ENCODE assay signal across 1 cellular context in the genomic region with DNA sequence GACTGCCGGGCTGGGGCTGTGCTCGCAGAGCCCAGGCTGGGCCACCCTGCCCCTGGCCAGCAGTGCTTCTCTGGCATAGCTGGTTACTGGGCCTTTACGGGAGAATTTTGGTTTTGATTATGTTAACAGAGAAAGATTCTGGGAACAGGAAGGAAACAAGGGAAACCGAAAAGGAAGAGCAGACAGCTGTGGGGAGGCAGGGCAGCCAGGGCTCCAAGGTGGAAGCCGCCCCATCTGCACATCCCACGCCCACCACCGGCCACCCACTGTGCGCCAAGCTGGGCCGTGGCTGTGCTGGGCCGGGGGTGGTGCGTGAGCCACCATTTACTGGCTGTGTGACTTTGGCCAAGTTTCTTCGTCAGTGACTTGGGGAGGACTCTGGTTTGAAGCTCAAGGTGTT.
TF ChIP-seq lines count a peak whose summit lies in the region.

No MANE protein-coding gene starts in this region.

TF ChIP-seq in HepG2, 621 proteins besides CTCF, POLR2A, EP300 and RAD21:
- no peak for TF ChIP-seq MLLT10 (CRISPR knock-in tag; IDR thresholded peaks at IDR 0.05)
- no peak for TF ChIP-seq SETDB1 (CRISPR knock-in tag; IDR thresholded peaks at IDR 0.05; ENCODE audit: borderline replicate concordance)
- no peak for TF ChIP-seq RARA (CRISPR knock-in tag; IDR thresholded peaks at IDR 0.05)
- TF ChIP-seq, protein P1, sequence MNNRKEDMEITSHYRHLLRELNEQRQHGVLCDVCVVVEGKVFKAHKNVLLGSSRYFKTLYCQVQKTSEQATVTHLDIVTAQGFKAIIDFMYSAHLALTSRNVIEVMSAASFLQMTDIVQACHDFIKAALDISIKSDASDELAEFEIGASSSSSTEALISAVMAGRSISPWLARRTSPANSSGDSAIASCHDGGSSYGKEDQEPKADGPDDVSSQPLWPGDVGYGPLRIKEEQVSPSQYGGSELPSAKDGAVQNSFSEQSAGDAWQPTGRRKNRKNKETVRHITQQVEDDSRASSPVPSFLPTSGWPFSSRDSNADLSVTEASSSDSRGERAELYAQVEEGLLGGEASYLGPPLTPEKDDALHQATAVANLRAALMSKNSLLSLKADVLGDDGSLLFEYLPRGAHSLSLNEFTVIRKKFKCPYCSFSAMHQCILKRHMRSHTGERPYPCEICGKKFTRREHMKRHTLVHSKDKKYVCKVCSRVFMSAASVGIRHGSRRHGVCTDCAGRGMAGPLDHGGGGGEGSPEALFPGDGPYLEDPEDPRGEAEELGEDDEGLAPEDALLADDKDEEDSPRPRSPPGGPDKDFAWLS (CRISPR knock-in tag; IDR thresholded peaks at IDR 0.05; ENCODE audit: borderline replicate concordance) = no peak
- TF ChIP-seq, protein P2, sequence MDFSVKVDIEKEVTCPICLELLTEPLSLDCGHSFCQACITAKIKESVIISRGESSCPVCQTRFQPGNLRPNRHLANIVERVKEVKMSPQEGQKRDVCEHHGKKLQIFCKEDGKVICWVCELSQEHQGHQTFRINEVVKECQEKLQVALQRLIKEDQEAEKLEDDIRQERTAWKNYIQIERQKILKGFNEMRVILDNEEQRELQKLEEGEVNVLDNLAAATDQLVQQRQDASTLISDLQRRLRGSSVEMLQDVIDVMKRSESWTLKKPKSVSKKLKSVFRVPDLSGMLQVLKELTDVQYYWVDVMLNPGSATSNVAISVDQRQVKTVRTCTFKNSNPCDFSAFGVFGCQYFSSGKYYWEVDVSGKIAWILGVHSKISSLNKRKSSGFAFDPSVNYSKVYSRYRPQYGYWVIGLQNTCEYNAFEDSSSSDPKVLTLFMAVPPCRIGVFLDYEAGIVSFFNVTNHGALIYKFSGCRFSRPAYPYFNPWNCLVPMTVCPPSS (IDR thresholded peaks at IDR 0.05) = no peak
- no peak for TF ChIP-seq ZNF724P (CRISPR knock-in tag; IDR thresholded peaks at IDR 0.05; ENCODE audit: borderline replicate concordance)
- no peak for TF ChIP-seq ZNF292 (CRISPR knock-in tag; IDR thresholded peaks at IDR 0.05; ENCODE audit: borderline replicate concordance, low read depth)
- no peak for TF ChIP-seq ZBTB21 (CRISPR knock-in tag; IDR thresholded peaks at IDR 0.05)
- no peak for TF ChIP-seq HNRNPH1 (optimal IDR thresholded peaks at IDR 0.05; ENCODE audit: low read depth, low read length)
- TF ChIP-seq, protein P3, sequence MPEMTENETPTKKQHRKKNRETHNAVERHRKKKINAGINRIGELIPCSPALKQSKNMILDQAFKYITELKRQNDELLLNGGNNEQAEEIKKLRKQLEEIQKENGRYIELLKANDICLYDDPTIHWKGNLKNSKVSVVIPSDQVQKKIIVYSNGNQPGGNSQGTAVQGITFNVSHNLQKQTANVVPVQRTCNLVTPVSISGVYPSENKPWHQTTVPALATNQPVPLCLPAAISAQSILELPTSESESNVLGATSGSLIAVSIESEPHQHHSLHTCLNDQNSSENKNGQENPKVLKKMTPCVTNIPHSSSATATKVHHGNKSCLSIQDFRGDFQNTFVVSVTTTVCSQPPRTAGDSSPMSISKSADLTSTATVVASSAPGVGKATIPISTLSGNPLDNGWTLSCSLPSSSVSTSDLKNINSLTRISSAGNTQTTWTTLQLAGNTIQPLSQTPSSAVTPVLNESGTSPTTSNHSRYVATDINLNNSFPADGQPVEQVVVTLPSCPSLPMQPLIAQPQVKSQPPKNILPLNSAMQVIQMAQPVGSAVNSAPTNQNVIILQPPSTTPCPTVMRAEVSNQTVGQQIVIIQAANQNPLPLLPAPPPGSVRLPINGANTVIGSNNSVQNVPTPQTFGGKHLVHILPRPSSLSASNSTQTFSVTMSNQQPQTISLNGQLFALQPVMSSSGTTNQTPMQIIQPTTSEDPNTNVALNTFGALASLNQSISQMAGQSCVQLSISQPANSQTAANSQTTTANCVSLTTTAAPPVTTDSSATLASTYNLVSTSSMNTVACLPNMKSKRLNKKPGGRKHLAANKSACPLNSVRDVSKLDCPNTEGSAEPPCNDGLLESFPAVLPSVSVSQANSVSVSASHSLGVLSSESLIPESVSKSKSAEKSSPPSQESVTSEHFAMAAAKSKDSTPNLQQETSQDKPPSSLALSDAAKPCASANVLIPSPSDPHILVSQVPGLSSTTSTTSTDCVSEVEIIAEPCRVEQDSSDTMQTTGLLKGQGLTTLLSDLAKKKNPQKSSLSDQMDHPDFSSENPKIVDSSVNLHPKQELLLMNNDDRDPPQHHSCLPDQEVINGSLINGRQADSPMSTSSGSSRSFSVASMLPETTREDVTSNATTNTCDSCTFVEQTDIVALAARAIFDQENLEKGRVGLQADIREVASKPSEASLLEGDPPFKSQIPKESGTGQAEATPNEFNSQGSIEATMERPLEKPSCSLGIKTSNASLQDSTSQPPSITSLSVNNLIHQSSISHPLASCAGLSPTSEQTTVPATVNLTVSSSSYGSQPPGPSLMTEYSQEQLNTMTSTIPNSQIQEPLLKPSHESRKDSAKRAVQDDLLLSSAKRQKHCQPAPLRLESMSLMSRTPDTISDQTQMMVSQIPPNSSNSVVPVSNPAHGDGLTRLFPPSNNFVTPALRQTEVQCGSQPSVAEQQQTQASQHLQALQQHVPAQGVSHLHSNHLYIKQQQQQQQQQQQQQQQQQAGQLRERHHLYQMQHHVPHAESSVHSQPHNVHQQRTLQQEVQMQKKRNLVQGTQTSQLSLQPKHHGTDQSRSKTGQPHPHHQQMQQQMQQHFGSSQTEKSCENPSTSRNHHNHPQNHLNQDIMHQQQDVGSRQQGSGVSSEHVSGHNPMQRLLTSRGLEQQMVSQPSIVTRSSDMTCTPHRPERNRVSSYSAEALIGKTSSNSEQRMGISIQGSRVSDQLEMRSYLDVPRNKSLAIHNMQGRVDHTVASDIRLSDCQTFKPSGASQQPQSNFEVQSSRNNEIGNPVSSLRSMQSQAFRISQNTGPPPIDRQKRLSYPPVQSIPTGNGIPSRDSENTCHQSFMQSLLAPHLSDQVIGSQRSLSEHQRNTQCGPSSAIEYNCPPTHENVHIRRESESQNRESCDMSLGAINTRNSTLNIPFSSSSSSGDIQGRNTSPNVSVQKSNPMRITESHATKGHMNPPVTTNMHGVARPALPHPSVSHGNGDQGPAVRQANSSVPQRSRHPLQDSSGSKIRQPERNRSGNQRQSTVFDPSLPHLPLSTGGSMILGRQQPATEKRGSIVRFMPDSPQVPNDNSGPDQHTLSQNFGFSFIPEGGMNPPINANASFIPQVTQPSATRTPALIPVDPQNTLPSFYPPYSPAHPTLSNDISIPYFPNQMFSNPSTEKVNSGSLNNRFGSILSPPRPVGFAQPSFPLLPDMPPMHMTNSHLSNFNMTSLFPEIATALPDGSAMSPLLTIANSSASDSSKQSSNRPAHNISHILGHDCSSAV (CRISPR knock-in tag; IDR thresholded peaks at IDR 0.05; ENCODE audit: borderline replicate concordance) = no peak
- TF ChIP-seq, protein P4, sequence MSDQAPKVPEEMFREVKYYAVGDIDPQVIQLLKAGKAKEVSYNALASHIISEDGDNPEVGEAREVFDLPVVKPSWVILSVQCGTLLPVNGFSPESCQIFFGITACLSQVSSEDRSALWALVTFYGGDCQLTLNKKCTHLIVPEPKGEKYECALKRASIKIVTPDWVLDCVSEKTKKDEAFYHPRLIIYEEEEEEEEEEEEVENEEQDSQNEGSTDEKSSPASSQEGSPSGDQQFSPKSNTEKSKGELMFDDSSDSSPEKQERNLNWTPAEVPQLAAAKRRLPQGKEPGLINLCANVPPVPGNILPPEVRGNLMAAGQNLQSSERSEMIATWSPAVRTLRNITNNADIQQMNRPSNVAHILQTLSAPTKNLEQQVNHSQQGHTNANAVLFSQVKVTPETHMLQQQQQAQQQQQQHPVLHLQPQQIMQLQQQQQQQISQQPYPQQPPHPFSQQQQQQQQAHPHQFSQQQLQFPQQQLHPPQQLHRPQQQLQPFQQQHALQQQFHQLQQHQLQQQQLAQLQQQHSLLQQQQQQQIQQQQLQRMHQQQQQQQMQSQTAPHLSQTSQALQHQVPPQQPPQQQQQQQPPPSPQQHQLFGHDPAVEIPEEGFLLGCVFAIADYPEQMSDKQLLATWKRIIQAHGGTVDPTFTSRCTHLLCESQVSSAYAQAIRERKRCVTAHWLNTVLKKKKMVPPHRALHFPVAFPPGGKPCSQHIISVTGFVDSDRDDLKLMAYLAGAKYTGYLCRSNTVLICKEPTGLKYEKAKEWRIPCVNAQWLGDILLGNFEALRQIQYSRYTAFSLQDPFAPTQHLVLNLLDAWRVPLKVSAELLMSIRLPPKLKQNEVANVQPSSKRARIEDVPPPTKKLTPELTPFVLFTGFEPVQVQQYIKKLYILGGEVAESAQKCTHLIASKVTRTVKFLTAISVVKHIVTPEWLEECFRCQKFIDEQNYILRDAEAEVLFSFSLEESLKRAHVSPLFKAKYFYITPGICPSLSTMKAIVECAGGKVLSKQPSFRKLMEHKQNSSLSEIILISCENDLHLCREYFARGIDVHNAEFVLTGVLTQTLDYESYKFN (CRISPR knock-in tag; conservative IDR thresholded peaks at IDR 0.05) = no peak
- TF ChIP-seq, protein P5, sequence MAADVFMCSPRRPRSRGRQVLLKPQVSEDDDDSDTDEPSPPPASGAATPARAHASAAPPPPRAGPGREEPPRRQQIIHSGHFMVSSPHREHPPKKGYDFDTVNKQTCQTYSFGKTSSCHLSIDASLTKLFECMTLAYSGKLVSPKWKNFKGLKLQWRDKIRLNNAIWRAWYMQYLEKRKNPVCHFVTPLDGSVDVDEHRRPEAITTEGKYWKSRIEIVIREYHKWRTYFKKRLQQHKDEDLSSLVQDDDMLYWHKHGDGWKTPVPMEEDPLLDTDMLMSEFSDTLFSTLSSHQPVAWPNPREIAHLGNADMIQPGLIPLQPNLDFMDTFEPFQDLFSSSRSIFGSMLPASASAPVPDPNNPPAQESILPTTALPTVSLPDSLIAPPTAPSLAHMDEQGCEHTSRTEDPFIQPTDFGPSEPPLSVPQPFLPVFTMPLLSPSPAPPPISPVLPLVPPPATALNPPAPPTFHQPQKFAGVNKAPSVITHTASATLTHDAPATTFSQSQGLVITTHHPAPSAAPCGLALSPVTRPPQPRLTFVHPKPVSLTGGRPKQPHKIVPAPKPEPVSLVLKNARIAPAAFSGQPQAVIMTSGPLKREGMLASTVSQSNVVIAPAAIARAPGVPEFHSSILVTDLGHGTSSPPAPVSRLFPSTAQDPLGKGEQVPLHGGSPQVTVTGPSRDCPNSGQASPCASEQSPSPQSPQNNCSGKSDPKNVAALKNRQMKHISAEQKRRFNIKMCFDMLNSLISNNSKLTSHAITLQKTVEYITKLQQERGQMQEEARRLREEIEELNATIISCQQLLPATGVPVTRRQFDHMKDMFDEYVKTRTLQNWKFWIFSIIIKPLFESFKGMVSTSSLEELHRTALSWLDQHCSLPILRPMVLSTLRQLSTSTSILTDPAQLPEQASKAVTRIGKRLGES (CRISPR knock-in tag; IDR thresholded peaks at IDR 0.05; ENCODE audit: borderline replicate concordance) = no peak
- TF ChIP-seq, protein P6, sequence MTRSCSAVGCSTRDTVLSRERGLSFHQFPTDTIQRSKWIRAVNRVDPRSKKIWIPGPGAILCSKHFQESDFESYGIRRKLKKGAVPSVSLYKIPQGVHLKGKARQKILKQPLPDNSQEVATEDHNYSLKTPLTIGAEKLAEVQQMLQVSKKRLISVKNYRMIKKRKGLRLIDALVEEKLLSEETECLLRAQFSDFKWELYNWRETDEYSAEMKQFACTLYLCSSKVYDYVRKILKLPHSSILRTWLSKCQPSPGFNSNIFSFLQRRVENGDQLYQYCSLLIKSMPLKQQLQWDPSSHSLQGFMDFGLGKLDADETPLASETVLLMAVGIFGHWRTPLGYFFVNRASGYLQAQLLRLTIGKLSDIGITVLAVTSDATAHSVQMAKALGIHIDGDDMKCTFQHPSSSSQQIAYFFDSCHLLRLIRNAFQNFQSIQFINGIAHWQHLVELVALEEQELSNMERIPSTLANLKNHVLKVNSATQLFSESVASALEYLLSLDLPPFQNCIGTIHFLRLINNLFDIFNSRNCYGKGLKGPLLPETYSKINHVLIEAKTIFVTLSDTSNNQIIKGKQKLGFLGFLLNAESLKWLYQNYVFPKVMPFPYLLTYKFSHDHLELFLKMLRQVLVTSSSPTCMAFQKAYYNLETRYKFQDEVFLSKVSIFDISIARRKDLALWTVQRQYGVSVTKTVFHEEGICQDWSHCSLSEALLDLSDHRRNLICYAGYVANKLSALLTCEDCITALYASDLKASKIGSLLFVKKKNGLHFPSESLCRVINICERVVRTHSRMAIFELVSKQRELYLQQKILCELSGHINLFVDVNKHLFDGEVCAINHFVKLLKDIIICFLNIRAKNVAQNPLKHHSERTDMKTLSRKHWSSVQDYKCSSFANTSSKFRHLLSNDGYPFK (CRISPR knock-in tag; IDR thresholded peaks at IDR 0.05; ENCODE audit: borderline replicate concordance) = no peak
- TF ChIP-seq, protein P7, sequence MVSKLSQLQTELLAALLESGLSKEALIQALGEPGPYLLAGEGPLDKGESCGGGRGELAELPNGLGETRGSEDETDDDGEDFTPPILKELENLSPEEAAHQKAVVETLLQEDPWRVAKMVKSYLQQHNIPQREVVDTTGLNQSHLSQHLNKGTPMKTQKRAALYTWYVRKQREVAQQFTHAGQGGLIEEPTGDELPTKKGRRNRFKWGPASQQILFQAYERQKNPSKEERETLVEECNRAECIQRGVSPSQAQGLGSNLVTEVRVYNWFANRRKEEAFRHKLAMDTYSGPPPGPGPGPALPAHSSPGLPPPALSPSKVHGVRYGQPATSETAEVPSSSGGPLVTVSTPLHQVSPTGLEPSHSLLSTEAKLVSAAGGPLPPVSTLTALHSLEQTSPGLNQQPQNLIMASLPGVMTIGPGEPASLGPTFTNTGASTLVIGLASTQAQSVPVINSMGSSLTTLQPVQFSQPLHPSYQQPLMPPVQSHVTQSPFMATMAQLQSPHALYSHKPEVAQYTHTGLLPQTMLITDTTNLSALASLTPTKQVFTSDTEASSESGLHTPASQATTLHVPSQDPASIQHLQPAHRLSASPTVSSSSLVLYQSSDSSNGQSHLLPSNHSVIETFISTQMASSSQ (IDR thresholded peaks at IDR 0.05; ENCODE audit: low read depth) = no peak
- TF ChIP-seq, protein P7 (CRISPR knock-in tag; IDR thresholded peaks at IDR 0.05; ENCODE audit: borderline replicate concordance) = no peak
- TF ChIP-seq GATA4 (IDR thresholded peaks at IDR 0.05; ENCODE audit: borderline replicate concordance, low read depth) = no peak
- no peak for TF ChIP-seq NBN (conservative IDR thresholded peaks at IDR 0.05)
- no peak for TF ChIP-seq TBX3 (IDR thresholded peaks at IDR 0.05; ENCODE audit: borderline replicate concordance)
